In the genomic region with DNA sequence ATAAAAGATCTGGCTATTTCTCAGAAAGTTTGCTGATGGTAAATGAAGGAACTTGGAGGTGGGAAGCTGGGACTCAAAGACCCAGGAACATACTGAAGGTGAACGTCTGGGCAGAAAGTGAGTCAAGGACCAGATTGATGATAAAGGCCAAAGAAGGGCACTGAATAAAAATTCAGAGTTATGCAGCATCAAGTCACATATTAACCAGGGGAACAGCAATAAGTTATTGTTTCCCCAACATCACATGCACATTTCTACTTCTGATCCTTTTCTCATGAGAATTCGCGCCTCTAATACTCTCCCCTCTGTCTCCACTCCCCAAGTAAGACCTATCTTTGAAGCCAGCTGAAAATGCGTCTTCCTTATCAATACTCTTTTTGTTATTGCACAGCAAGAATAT, we compare ENCODE assay signal across 21 cellular contexts.
"Had no signal": no experiment of that assay in that cellular context is flagged by ENCODE, and none has a peak within 500 bp of the region (broad histone marks: within the 10 kb centered on the region; RNA-seq: fewer than 3 reads in every experiment).

No MANE protein-coding gene starts in this region.

- H3K36me3 Mint-ChIP-seq: natural killer cell treated with Interleukin-12 subunit alpha and Interleukin-12 subunit beta and Interleukin-15 and Interleukin-18, amount 100 ng/mL, for 72 hours; stimulated activated effector memory CD8-positive, alpha-beta T cell treated with anti-CD3 and anti-CD28 coated beads, Interleukin-12 subunit alpha, Interleukin-12 subunit beta, amount 100 ng/mL, for 72 hours; stimulated activated naive B cell treated with anti-CD40 and anti-IgM and Interleukin-4, amounts not matched to agents 10 μg/mL and 1 μg/mL and 100 μg/mL, for 72 hours had no signal

- H3K27ac Mint-ChIP-seq: natural killer cell treated with Interleukin-12 subunit alpha and Interleukin-12 subunit beta and Interleukin-15 and Interleukin-18, amount 100 ng/mL, for 72 hours; nephron progenitor cell; stimulated activated effector memory CD8-positive, alpha-beta T cell treated with anti-CD3 and anti-CD28 coated beads, Interleukin-12 subunit alpha, Interleukin-12 subunit beta, amount 100 ng/mL, for 72 hours; stimulated activated naive B cell treated with anti-CD40 and anti-IgM and Interleukin-4, amounts not matched to agents 10 μg/mL and 1 μg/mL and 100 μg/mL, for 72 hours; stimulated activated naive CD8-positive, alpha-beta T cell treated with anti-CD3 and anti-CD28 coated beads, Interleukin-15, Interleukin-2, amounts not matched to agents 100 ng/mL and 50 ng/mL, for 24 hours had no signal

- H3K4me1 Mint-ChIP-seq: neural crest cell; stimulated activated effector memory CD8-positive, alpha-beta T cell treated with anti-CD3 and anti-CD28 coated beads, Interleukin-12 subunit alpha, Interleukin-12 subunit beta, amount 100 ng/mL, for 72 hours; stimulated activated naive B cell treated with anti-CD40 and anti-IgM and Interleukin-4, amounts not matched to agents 10 μg/mL and 1 μg/mL and 100 μg/mL, for 72 hours had no signal

- H3K27me3 Mint-ChIP-seq: stimulated activated naive B cell treated with anti-CD40 and anti-IgM and Interleukin-4, amounts not matched to agents 10 μg/mL and 1 μg/mL and 100 μg/mL, for 72 hours; stimulated activated naive CD8-positive, alpha-beta T cell treated with anti-CD3 and anti-CD28 coated beads, Interleukin-15, Interleukin-2, amounts not matched to agents 100 ng/mL and 50 ng/mL, for 24 hours had no signal

- H3K9me3 Mint-ChIP-seq: nephron progenitor cell; neural crest cell; stimulated activated naive B cell treated with anti-CD40 and anti-IgM and Interleukin-4, amounts not matched to agents 10 μg/mL and 1 μg/mL and 100 μg/mL, for 72 hours; stimulated activated naive CD8-positive, alpha-beta T cell treated with anti-CD3 and anti-CD28 coated beads, Interleukin-15, Interleukin-2, amounts not matched to agents 100 ng/mL and 50 ng/mL, for 24 hours had no signal

- H3K4me3 Mint-ChIP-seq: natural killer cell treated with Interleukin-12 subunit alpha and Interleukin-12 subunit beta and Interleukin-15 and Interleukin-18, amount 100 ng/mL, for 72 hours; nephron progenitor cell; neural crest cell; stimulated activated effector memory CD8-positive, alpha-beta T cell treated with anti-CD3 and anti-CD28 coated beads, Interleukin-12 subunit alpha, Interleukin-12 subunit beta, amount 100 ng/mL, for 72 hours; stimulated activated naive B cell treated with anti-CD40 and anti-IgM and Interleukin-4, amounts not matched to agents 10 μg/mL and 1 μg/mL and 100 μg/mL, for 72 hours; stimulated activated naive CD8-positive, alpha-beta T cell treated with anti-CD3 and anti-CD28 coated beads, Interleukin-15, Interleukin-2, amounts not matched to agents 100 ng/mL and 50 ng/mL, for 24 hours had no signal

- DNase-seq: nephron progenitor cell; nucleus accumbens; pancreas; right cardiac atrium; right lobe of liver; sigmoid colon; small intestine; stimulated activated CD4-positive, alpha-beta T cell treated with anti-CD3 and anti-CD28 coated beads, Interleukin-15, amount 100 ng/mL, for 24 hours; stimulated activated CD4-positive, alpha-beta T cell treated with anti-CD3 and anti-CD28 coated beads, Interleukin-2, amount 100 ng/mL, for 24 hours; stimulated activated CD4-positive, alpha-beta T cell treated with anti-CD3 and anti-CD28 coated beads, Interleukin-2, amount 100 ng/mL, for 48 hours; stimulated activated CD4-positive, alpha-beta T cell treated with anti-CD3 and anti-CD28 coated beads, Interleukin-4, amount 100 ng/mL, for 24 hours; stimulated activated naive B cell treated with anti-CD40 and anti-IgM and Interleukin-4, amounts not matched to agents 10 μg/mL and 1 μg/mL and 100 μg/mL, for 72 hours; stimulated activated naive CD4-positive, alpha-beta T cell treated with Interleukin-2 at 50 U/mL for 16 hours; stomach; thyroid gland; trophoblast cell; upper lobe of left lung had no signal

- ATAC-seq: natural killer cell treated with Interleukin-12 subunit alpha and Interleukin-12 subunit beta and Interleukin-15 and Interleukin-18, amount 100 ng/mL, for 72 hours; pancreas; right cardiac atrium; right lobe of liver; stimulated activated effector memory CD8-positive, alpha-beta T cell treated with anti-CD3 and anti-CD28 coated beads, Interleukin-12 subunit alpha, Interleukin-12 subunit beta, amount 100 ng/mL, for 72 hours; stimulated activated naive B cell treated with anti-CD40 and anti-IgM and Interleukin-4, amounts not matched to agents 10 μg/mL and 1 μg/mL and 100 μg/mL, for 72 hours had no signal
